In the genomic region with DNA sequence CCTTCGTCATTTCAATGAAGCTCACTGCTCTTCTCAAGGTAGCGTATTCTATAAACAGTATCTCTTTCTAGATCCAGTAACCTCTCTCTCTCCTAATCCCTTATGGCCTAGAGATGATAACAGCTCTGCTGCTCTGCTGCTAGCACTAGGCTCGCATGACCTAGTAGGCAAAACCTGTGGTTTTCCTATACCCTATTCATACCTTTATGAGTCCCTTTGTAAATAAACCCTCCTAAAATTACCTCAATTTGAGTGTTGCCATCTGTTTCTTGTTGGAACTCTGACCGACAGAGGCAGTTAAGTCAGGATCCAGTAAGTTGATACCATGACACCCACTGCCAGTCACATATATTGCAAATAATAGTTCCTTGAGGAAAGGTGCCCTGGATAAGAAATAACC, we compare ENCODE assay signal across 16 cellular contexts. TPM values are rescaled to one million over a fixed set of nuclear protein-coding genes. Genes with fewer than 3 reads are reported as not detected.
DNase-seq lines count a peak whose midpoint lies in the region; ATAC-seq, FAIRE-seq and TF ChIP-seq lines count a peak whose summit lies in the region.
"Had no signal": no experiment of that assay in that cellular context is flagged by ENCODE, and none has a peak within 500 bp of the region (broad histone marks: within the 10 kb centered on the region; RNA-seq: fewer than 3 reads in every experiment).

No MANE protein-coding gene starts in this region.

- TF ChIP-seq EP300 in GM12878 (IDR thresholded peaks at IDR 0.05; ENCODE audit: borderline replicate concordance in 1 of 2, control insufficient read depth in 1 of 2, low read depth in 2 of 2, low read length in 2 of 2) = no peak

- no peaks in the 10 kb centered on the region for H3K9me3 ChIP-seq in GM12878 (replicated peaks; ENCODE audit: control insufficient read depth, insufficient read depth, low read length)
- no peaks in the 10 kb centered on the region for H3K9me3 ChIP-seq in neuronal stem cell (replicated peaks in 1 of 2; ENCODE audit: control insufficient read depth in 2 of 2, insufficient read depth in 1 of 2, low read depth in 1 of 2, low read length in 2 of 2)
- H3K9me3 ChIP-seq: left lung had no signal

- H3K4me1 ChIP-seq in GM12878 (ENCODE audit: control insufficient read depth, insufficient read depth, low read length) (peaks cover 5% of the 10 kb centered on the region; the same call in 1 of the 2 replicates), neuronal stem cell (ENCODE audit: control insufficient read depth in 2 of 2, insufficient read depth in 1 of 2, low read depth in 1 of 2, low read length in 2 of 2) (no peaks in the 10 kb centered on the region)

- no peak overlapping the region for H3K4ac ChIP-seq in neuronal stem cell (ENCODE audit: low read length)

- peak; percentile 71 for ATAC-seq in GM18907 (IDR thresholded peaks at IDR 0.05; ENCODE audit: unreplicated experiment)
- peak; percentile 63 for ATAC-seq in HG02571 (IDR thresholded peaks at IDR 0.05; ENCODE audit: unreplicated experiment)
- ATAC-seq in HG03469 (IDR thresholded peaks at IDR 0.05; ENCODE audit: unreplicated experiment) = peak; percentile 75
- peak; percentile 92 for ATAC-seq in GM12878
- ATAC-seq: CD8-positive, alpha-beta T cell; effector memory CD8-positive, alpha-beta T cell; left lung had no signal

- no peak overlapping the region for H2BK15ac ChIP-seq in neuronal stem cell (ENCODE audit: low read length)

- TF ChIP-seq CTCF in GM12878 (IDR thresholded peaks at IDR 0.05 in 2 of 3, conservative IDR thresholded peaks at IDR 0.05 in 1 of 3; ENCODE audit: control insufficient read depth in 2 of 3, extremely low read depth in 1 of 3, insufficient read depth in 1 of 3, low read depth in 3 of 3, low read length in 3 of 3) = no peak

- H3K79me1 ChIP-seq in neuronal stem cell (ENCODE audit: low read depth, low read length) = no peaks in the 10 kb centered on the region

- no peak overlapping the region for H3K9ac ChIP-seq in GM12878 (ENCODE audit: control insufficient read depth, insufficient read depth, low read length)
- no peak overlapping the region for H3K9ac ChIP-seq in neuronal stem cell (ENCODE audit: low read depth, low read length, poor library complexity)

- H2BK5ac ChIP-seq in neuronal stem cell (ENCODE audit: low read length) = no peak overlapping the region

- H3K23ac ChIP-seq in neuronal stem cell (ENCODE audit: low read depth, low read length, poor library complexity) = no peak overlapping the region

- no peak for TF ChIP-seq POLR2A in GM12878 (IDR thresholded peaks at IDR 0.05; ENCODE audit: low read depth, low read length)

- no peak overlapping the region for H2AFZ ChIP-seq in GM12878 (ENCODE audit: control insufficient read depth, low read depth, low read length)
- no peak overlapping the region for H2AFZ ChIP-seq in neuronal stem cell (ENCODE audit: low read length)

- H3K18ac ChIP-seq in neuronal stem cell (ENCODE audit: low read length) = no peak overlapping the region

- peak overlapping the region; percentile 23 for H3K4me2 ChIP-seq in GM12878 (ENCODE audit: control insufficient read depth, insufficient read depth)
- no peak overlapping the region for H3K4me2 ChIP-seq in neuronal stem cell (ENCODE audit: insufficient read depth, low read length, poor library complexity, severe bottlenecking)

- no peaks in the 10 kb centered on the region; the same call in 1 of the 2 replicates for H3K79me2 ChIP-seq in GM12878 (ENCODE audit: control insufficient read depth, insufficient read depth, low read length)

- FAIRE-seq in GM12878 (lab: Jason Lieb, UNC) = peak; percentile 82

- H2BK120ac ChIP-seq in neuronal stem cell (ENCODE audit: low read depth, low read length) = no peak overlapping the region

- TF ChIP-seq RAD21 in GM12878 (IDR thresholded peaks at IDR 0.05; ENCODE audit: insufficient read depth, low read depth, low read length) = no peak

- H3K27me3 ChIP-seq in GM12878 (replicated peaks in 1 of 2; ENCODE audit: control insufficient read depth in 2 of 2, insufficient read depth in 2 of 2, low read length in 1 of 2) (no peaks in the 10 kb centered on the region), neuronal stem cell (ENCODE audit: control insufficient read depth in 3 of 3, insufficient read depth in 3 of 3, low read depth in 1 of 3, low read length in 3 of 3) (no peaks in the 10 kb centered on the region)
- H3K27me3 ChIP-seq: left lung had no signal

- CTCF ChIA-PET in GM12878 (lab: Yijun Ruan, JAX) = interaction anchor here (3.5 kb wide), 1 partner anchor 13 kb away, joined by 15 read pairs; no protein-coding TSS in a partner anchor

- RAD21 ChIA-PET in GM12878 (lab: Charles Lee; ENCODE audit: unreplicated experiment) = no interaction called here

- WGBS in GM12878 (ENCODE audit: insufficient coverage, insufficient replicate concordance, low lambda C conversion rate, missing lambda C conversion rate) = 36% methylated on average over 4 of the region's 4 CpGs
- no CpG with 5 or more reads among the region's 4 CpGs for WGBS in neuronal stem cell (ENCODE audit: extremely low coverage in 2 of 2, insufficient read length in 2 of 2, insufficient replicate concordance in 1 of 2), 2 donors

- no TSS peak for BruUV-seq in GM12878 (replicated peaks; lab: Mats Ljungman, UMichigan)

- no peak overlapping the region for H3K14ac ChIP-seq in neuronal stem cell (ENCODE audit: low read length)

- POLR2A ChIA-PET in GM12878 (lab: Charles Lee) = no interaction called here

- no peaks in the 10 kb centered on the region for H4K20me1 ChIP-seq in GM12878 (ENCODE audit: control insufficient read depth, insufficient read depth)

- DNase-seq in GM12878 (ENCODE audit: low read depth, low spot score) (no peak), medulla oblongata (ENCODE audit: extremely low spot score) (no peak), neuronal stem cell (ENCODE audit: low spot score) (no peak)
- no peak for DNase-seq in stimulated activated CD4-positive, alpha-beta T cell treated with anti-CD3 and anti-CD28 coated beads, Interleukin-4, amount 100 ng/mL, for 4 hours
- no peak for DNase-seq in activated naive CD4-positive, alpha-beta T cell treated with anti-CD3 and anti-CD28 coated beads, Interleukin-2, amount 50 U/mL, for 16 hours
- DNase-seq: anterior cingulate cortex; CD8-positive, alpha-beta T cell; effector memory CD8-positive, alpha-beta T cell; left lung; NCI-H1417 treated with DMSO at 0.1 percent for 48 hours; occipital lobe; stimulated activated CD4-positive, alpha-beta T cell treated with anti-CD3 and anti-CD28 coated beads, Interleukin-12 subunit alpha, Interleukin-12 subunit beta, amount 100 ng/mL, for 4 hours had no signal

- H3K27ac ChIP-seq in GM12878 (ENCODE audit: control insufficient read depth, insufficient read depth) = no peak overlapping the region
- no peak overlapping the region for H3K27ac ChIP-seq in neuronal stem cell (replicated peaks; ENCODE audit: low read length)
- H3K27ac ChIP-seq: left lung had no signal

- in situ Hi-C loops in GM12878 (cut with MboI) = no loop called here

- H3K4me3 ChIP-seq in GM12878 (0 out of 2 replicates have a peak overlapping the region, but pooled peaks have one; percentile 1), neuronal stem cell (ENCODE audit: low read length in 2 of 2) (no peak overlapping the region)
- H3K4me3 ChIP-seq: left lung had no signal

- no peak overlapping the region for H4K91ac ChIP-seq in neuronal stem cell (ENCODE audit: low read depth, low read length, poor library complexity)

- H2BK12ac ChIP-seq in neuronal stem cell (ENCODE audit: low read length) = no peak overlapping the region

- SMC1A ChIA-PET in GM12878 (lab: Charles Lee; ENCODE audit: uncharacterized antibody, unreplicated experiment) = interaction anchor here (1.1 kb wide), 1 partner anchor 258 kb away, joined by 4 read pairs; no protein-coding TSS in a partner anchor

- intact Hi-C loops in GM12878 (cut with micrococcal nuclease; ENCODE audit: unreplicated experiment) = no loop called here

- no peak overlapping the region for H2AK5ac ChIP-seq in neuronal stem cell (ENCODE audit: low read depth, low read length)

- H4K8ac ChIP-seq in neuronal stem cell (ENCODE audit: low read depth, low read length) = no peak overlapping the region

- H3K36me3 ChIP-seq in GM12878 (ENCODE audit: control insufficient read depth in 2 of 2, insufficient read depth in 2 of 2, low read length in 1 of 2) (peaks cover 0 to 2% of the 10 kb centered on the region in 2 experiments; a peak in 1 of 4 replicates), neuronal stem cell (replicated peaks in 1 of 2; ENCODE audit: control insufficient read depth in 2 of 2, insufficient read depth in 2 of 2, low read length in 2 of 2) (peaks cover 17 to 97% of the 10 kb centered on the region in 2 donors)

RNA-seq across cellular contexts. Expression of gene CCDC14, which starts 7.3 kb away (rescaled TPM):
- total RNA-seq in GM12878 (2013; cell fraction: nucleolus; rRNA removed) = 367 TPM in 2 replicates
- total RNA-seq in GM12878 (2014; rRNA removed) (44.7 and 48.9 TPM in 2 replicates), GM12878 (2014; rRNA removed; fragmentation: Illumina TruSeq; extraction: Trizol) (51.9 and 55.8 TPM in 2 replicates), GM12878 (2021) (37.1 and 39.9 TPM in 2 replicates)
- polyA plus RNA-seq in GM12878 (2011; ENCODE audit: low read depth) = 32.4 TPM
- polyA plus RNA-seq in GM12878 (2011; rRNA removed) (77.9 and 104 TPM in 2 replicates), GM12878 (2014; fragmentation: Illumina TruSeq; extraction: Trizol) (64.6 and 84.1 TPM in 2 replicates), GM12878 (2014; fragmentation: Nextera tagmentation; extraction: Ambion mirVana) (10 to 100 TPM; 16.6 to 19.5 TPM), GM12878 (2014; rRNA removed) (46.6 and 53.4 TPM in 2 replicates), GM12878 (2016; fragmentation: Nextera tagmentation; extraction: Ambion mirVana) (10 to 100 TPM; 15.9 to 22.7 TPM)
- 78.8 and 83.2 TPM in 2 replicates for polyA plus RNA-seq in GM12878 (2011; cell fraction: cytosol; rRNA removed)
- polyA plus RNA-seq in GM12878 (2011; cell fraction: nucleus; rRNA removed) = 560 and 775 TPM in 2 replicates
- polyA plus RNA-seq in GM12878 (2012) = 33.5 and 34.5 TPM in 2 replicates
- polyA minus RNA-seq in GM12878 (2011; rRNA and poly(A)+ RNA removed) = 80.4 and 86.3 TPM in 2 replicates
- polyA minus RNA-seq in GM12878 (2011; cell fraction: cytosol; rRNA and poly(A)+ RNA removed) = 16.2 and 19.9 TPM in 2 replicates
- 136 and 144 TPM in 2 replicates for polyA minus RNA-seq in GM12878 (2011; cell fraction: nucleus; rRNA and poly(A)+ RNA removed)
- polyA plus RNA-seq in neuronal stem cell (2013, experiment 1 of 2) = 88.7 TPM
- polyA plus RNA-seq in neuronal stem cell (2013, experiment 2 of 2) = 96.3 TPM

RNA-seq across cellular contexts. Expression of gene ROPN1, which starts 38.2 kb away (rescaled TPM):
- total RNA-seq in GM12878 (2013; cell fraction: nucleolus; rRNA removed) = not detected in 2 replicates
- total RNA-seq in GM12878 (2014; rRNA removed) (not detected in 2 replicates), GM12878 (2014; rRNA removed; fragmentation: Illumina TruSeq; extraction: Trizol) (not detected in 2 replicates), GM12878 (2021) (not detected in 2 replicates)
- polyA plus RNA-seq in GM12878 (2011; ENCODE audit: low read depth) = not detected
- polyA plus RNA-seq in GM12878 (2011; rRNA removed) (not detected in 2 replicates), GM12878 (2014; fragmentation: Illumina TruSeq; extraction: Trizol) (not detected in 2 replicates), GM12878 (2014; fragmentation: Nextera tagmentation; extraction: Ambion mirVana) (not detected), GM12878 (2014; rRNA removed) (not detected in 2 replicates), GM12878 (2016; fragmentation: Nextera tagmentation; extraction: Ambion mirVana) (not detected)
- polyA plus RNA-seq in GM12878 (2011; cell fraction: cytosol; rRNA removed) = not detected in 2 replicates
- not detected in 2 replicates for polyA plus RNA-seq in GM12878 (2011; cell fraction: nucleus; rRNA removed)
- polyA plus RNA-seq in GM12878 (2012) = not detected in 2 replicates
- polyA minus RNA-seq in GM12878 (2011; rRNA and poly(A)+ RNA removed) = not detected in 2 replicates
- not detected in 2 replicates for polyA minus RNA-seq in GM12878 (2011; cell fraction: cytosol; rRNA and poly(A)+ RNA removed)
- not detected in 2 replicates for polyA minus RNA-seq in GM12878 (2011; cell fraction: nucleus; rRNA and poly(A)+ RNA removed)
- not detected for polyA plus RNA-seq in neuronal stem cell (2013, experiment 1 of 2)
- not detected for polyA plus RNA-seq in neuronal stem cell (2013, experiment 2 of 2)
- total RNA-seq: CD8-positive, alpha-beta T cell; HT-29; left lung had no signal
